Comparison of ENCODE assay signal across 1 cellular context in the genomic region with DNA sequence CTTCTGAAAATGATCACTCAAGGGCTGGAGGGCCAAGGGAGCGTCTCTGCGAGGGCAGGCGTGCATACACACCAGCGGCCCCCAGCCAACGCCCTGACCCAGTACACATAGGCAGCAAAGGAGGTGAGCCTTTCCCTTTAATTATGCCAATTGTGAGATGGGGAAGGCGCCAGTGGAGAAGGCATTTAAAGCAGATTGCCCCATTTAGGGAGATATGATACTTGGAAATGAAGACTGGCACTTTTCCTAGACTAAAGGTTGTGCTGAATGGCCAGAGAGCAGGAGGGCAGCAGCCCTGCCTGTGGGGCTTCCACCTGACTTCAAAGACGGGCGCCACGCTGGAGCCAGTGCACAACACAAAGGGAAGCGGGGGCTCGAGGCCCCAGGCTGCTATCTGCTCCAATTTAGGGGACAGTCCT.
TF ChIP-seq lines count a peak whose summit lies in the region.

No MANE protein-coding gene starts in this region.

TF ChIP-seq in IMR-90, 13 proteins besides CTCF, POLR2A, EP300 and RAD21 (continued from another document):
- no peak for TF ChIP-seq SMC3 (IDR thresholded peaks at IDR 0.05; ENCODE audit: low read depth, low read length)
- no peak for TF ChIP-seq MXI1 (IDR thresholded peaks at IDR 0.05; ENCODE audit: borderline replicate concordance, low read depth, low read length)
- TF ChIP-seq RFX5 (IDR thresholded peaks at IDR 0.05; ENCODE audit: low read depth, low read length), result no peak
- TF ChIP-seq FOS (IDR thresholded peaks at IDR 0.05; ENCODE audit: low read depth, low read length), result no peak
- no peak for TF ChIP-seq CHD1 (IDR thresholded peaks at IDR 0.05; ENCODE audit: low read depth, low read length)
- TF ChIP-seq CEBPB (IDR thresholded peaks at IDR 0.05; ENCODE audit: low read depth, low read length), result no peak
- TF ChIP-seq, protein P1, sequence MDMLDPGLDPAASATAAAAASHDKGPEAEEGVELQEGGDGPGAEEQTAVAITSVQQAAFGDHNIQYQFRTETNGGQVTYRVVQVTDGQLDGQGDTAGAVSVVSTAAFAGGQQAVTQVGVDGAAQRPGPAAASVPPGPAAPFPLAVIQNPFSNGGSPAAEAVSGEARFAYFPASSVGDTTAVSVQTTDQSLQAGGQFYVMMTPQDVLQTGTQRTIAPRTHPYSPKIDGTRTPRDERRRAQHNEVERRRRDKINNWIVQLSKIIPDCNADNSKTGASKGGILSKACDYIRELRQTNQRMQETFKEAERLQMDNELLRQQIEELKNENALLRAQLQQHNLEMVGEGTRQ (IDR thresholded peaks at IDR 0.05; ENCODE audit: low read depth, low read length), result no peak
- TF ChIP-seq NFE2L2 (IDR thresholded peaks at IDR 0.05; ENCODE audit: low read depth, low read length), result no peak
